In genomic region chr3:150556792-150557191, GRCh38 we compare ENCODE assay signal across 26 cellular contexts.
"Had no signal": no experiment of that assay in that cellular context is flagged by ENCODE, and none has a peak within 500 bp of the region (broad histone marks: within the 10 kb centered on the region; RNA-seq: fewer than 3 reads in every experiment).

No MANE protein-coding gene starts in this region.

- H3K4me1 ChIP-seq: esophagus muscularis mucosa, gastrocnemius medialis, lower lobe of right lung, psoas muscle, testis, upper lobe of right lung, vagina had no signal

- ATAC-seq: gastrocnemius medialis; left lung; lower lobe of right lung; psoas muscle; sciatic nerve; stimulated activated naive B cell treated with anti-CD40 and anti-IgM and Interleukin-4, amounts not matched to agents 10 μg/mL and 1 μg/mL and 100 μg/mL, for 72 hours; stimulated activated naive CD8-positive, alpha-beta T cell treated with anti-CD3 and anti-CD28 coated beads, Interleukin-15, amount 100 ng/mL, for 72 hours; upper lobe of right lung had no signal

- H3K27me3 Mint-ChIP-seq: stimulated activated naive B cell treated with anti-CD40 and anti-IgM and Interleukin-4, amounts not matched to agents 10 μg/mL and 1 μg/mL and 100 μg/mL, for 72 hours; stimulated activated naive CD8-positive, alpha-beta T cell treated with anti-CD3 and anti-CD28 coated beads, Interleukin-15, amount 100 ng/mL, for 72 hours had no signal

- H3K27ac Mint-ChIP-seq: stimulated activated naive B cell treated with anti-CD40 and anti-IgM and Interleukin-4, amounts not matched to agents 10 μg/mL and 1 μg/mL and 100 μg/mL, for 72 hours had no signal

- FAIRE-seq: endometrium, keratinocyte had no signal

- H3K27ac ChIP-seq: coronary artery, epithelial cell of prostate, esophagus muscularis mucosa, gastrocnemius medialis, lower lobe of right lung, neutrophil, psoas muscle, testis, tibial nerve, upper lobe of right lung, vagina had no signal

- H3K27me3 ChIP-seq: dorsolateral prefrontal cortex, esophagus muscularis mucosa, gastrocnemius medialis, left lung, neutrophil, spleen, testis, tibial nerve, upper lobe of right lung, vagina had no signal

- DNase-seq: dorsolateral prefrontal cortex; effector CD8-positive, alpha-beta T cell; gastrocnemius medialis; glutamatergic neuron; left lung; lower lobe of right lung; mesenchymal stem cell; midbrain; psoas muscle; spleen; stimulated activated CD4-positive, alpha-beta T cell treated with anti-CD3 and anti-CD28 coated beads, Interleukin-15, amount 100 ng/mL, for 24 hours; stimulated activated CD4-positive, alpha-beta T cell treated with anti-CD3 and anti-CD28 coated beads, Interleukin-1b, Interleukin-23, amount 100 ng/mL, for 48 hours; stimulated activated CD4-positive, alpha-beta T cell treated with anti-CD3 and anti-CD28 coated beads, Interleukin-4, amount 100 ng/mL, for 24 hours; stimulated activated naive B cell treated with anti-CD40 and anti-IgM and Interleukin-4, amounts not matched to agents 10 μg/mL and 1 μg/mL and 100 μg/mL, for 72 hours; stimulated activated naive CD8-positive, alpha-beta T cell treated with anti-CD3 and anti-CD28 coated beads, Interleukin-15, amount 100 ng/mL, for 72 hours; testis; upper lobe of right lung had no signal

- H3K4me3 ChIP-seq: coronary artery, dorsolateral prefrontal cortex, esophagus muscularis mucosa, gastrocnemius medialis, left lung, lower lobe of right lung, psoas muscle, spleen, testis, tibial nerve, upper lobe of right lung, vagina had no signal

- H3K9me3 ChIP-seq: esophagus muscularis mucosa, gastrocnemius medialis, left lung, lower lobe of right lung, neutrophil, psoas muscle, spleen, testis, tibial nerve, upper lobe of right lung, vagina had no signal

- H3K9me3 Mint-ChIP-seq: stimulated activated naive B cell treated with anti-CD40 and anti-IgM and Interleukin-4, amounts not matched to agents 10 μg/mL and 1 μg/mL and 100 μg/mL, for 72 hours; stimulated activated naive CD8-positive, alpha-beta T cell treated with anti-CD3 and anti-CD28 coated beads, Interleukin-15, amount 100 ng/mL, for 72 hours had no signal

- H3K4me3 Mint-ChIP-seq: stimulated activated naive B cell treated with anti-CD40 and anti-IgM and Interleukin-4, amounts not matched to agents 10 μg/mL and 1 μg/mL and 100 μg/mL, for 72 hours; stimulated activated naive CD8-positive, alpha-beta T cell treated with anti-CD3 and anti-CD28 coated beads, Interleukin-15, amount 100 ng/mL, for 72 hours had no signal
